Comparison of ENCODE assay signal across 1 cellular context in genomic region chr4:24564488-24564887, GRCh38.
TF ChIP-seq lines count a peak whose summit lies in the region.

No MANE protein-coding gene starts in this region.

TF ChIP-seq in GM12878, 131 proteins besides CTCF, POLR2A, EP300 and RAD21:
- TF ChIP-seq NR2C2 (IDR thresholded peaks at IDR 0.05; ENCODE audit: borderline replicate concordance, control insufficient read depth, insufficient read length, low read depth) (no peak), FOXK2 (IDR thresholded peaks at IDR 0.05) (no peak), IRF4 (IDR thresholded peaks at IDR 0.05; ENCODE audit: low read depth, low read length) (no peak), ZNF217 (IDR thresholded peaks at IDR 0.05) (no peak), ZNF592 (IDR thresholded peaks at IDR 0.05) (no peak), ZNF207 (IDR thresholded peaks at IDR 0.05; ENCODE audit: borderline replicate concordance) (no peak), ZBTB11 (CRISPR knock-in tag; IDR thresholded peaks at IDR 0.05) (no peak), SMC3 (IDR thresholded peaks at IDR 0.05; ENCODE audit: borderline replicate concordance, low read length) (no peak), RB1 (IDR thresholded peaks at IDR 0.05; ENCODE audit: borderline replicate concordance) (no peak), JUND (IDR thresholded peaks at IDR 0.05; ENCODE audit: low read depth, low read length) (no peak), MEF2B (IDR thresholded peaks at IDR 0.05; ENCODE audit: partially characterized antibody, poor library complexity, severe bottlenecking) (no peak), ZNF274 (IDR thresholded peaks at IDR 0.05; ENCODE audit: insufficient read depth, insufficient read length) (no peak), CREB1 (IDR thresholded peaks at IDR 0.05; ENCODE audit: low read depth) (no peak), PAX5 (IDR thresholded peaks at IDR 0.05; ENCODE audit: borderline replicate concordance, low read depth, low read length) (no peak)
- TF ChIP-seq, protein P1, sequence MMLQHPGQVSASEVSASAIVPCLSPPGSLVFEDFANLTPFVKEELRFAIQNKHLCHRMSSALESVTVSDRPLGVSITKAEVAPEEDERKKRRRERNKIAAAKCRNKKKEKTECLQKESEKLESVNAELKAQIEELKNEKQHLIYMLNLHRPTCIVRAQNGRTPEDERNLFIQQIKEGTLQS (IDR thresholded peaks at IDR 0.05; ENCODE audit: borderline replicate concordance, extremely low read depth, low read depth, low read length), result no peak
- TF ChIP-seq, protein P2, sequence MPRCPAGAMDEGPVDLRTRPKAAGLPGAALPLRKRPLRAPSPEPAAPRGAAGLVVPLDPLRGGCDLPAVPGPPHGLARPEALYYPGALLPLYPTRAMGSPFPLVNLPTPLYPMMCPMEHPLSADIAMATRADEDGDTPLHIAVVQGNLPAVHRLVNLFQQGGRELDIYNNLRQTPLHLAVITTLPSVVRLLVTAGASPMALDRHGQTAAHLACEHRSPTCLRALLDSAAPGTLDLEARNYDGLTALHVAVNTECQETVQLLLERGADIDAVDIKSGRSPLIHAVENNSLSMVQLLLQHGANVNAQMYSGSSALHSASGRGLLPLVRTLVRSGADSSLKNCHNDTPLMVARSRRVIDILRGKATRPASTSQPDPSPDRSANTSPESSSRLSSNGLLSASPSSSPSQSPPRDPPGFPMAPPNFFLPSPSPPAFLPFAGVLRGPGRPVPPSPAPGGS (IDR thresholded peaks at IDR 0.05; ENCODE audit: borderline replicate concordance, insufficient read depth, low read depth, low read length, poor library complexity, severe bottlenecking), result no peak
- TF ChIP-seq, protein P3, sequence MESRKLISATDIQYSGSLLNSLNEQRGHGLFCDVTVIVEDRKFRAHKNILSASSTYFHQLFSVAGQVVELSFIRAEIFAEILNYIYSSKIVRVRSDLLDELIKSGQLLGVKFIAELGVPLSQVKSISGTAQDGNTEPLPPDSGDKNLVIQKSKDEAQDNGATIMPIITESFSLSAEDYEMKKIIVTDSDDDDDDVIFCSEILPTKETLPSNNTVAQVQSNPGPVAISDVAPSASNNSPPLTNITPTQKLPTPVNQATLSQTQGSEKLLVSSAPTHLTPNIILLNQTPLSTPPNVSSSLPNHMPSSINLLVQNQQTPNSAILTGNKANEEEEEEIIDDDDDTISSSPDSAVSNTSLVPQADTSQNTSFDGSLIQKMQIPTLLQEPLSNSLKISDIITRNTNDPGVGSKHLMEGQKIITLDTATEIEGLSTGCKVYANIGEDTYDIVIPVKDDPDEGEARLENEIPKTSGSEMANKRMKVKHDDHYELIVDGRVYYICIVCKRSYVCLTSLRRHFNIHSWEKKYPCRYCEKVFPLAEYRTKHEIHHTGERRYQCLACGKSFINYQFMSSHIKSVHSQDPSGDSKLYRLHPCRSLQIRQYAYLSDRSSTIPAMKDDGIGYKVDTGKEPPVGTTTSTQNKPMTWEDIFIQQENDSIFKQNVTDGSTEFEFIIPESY (IDR thresholded peaks at IDR 0.05), result no peak
